Comparison of ENCODE assay signal across 12 cellular contexts in genomic region chr9:133604214-133604613, GRCh38. TPM values are rescaled to one million over a fixed set of nuclear protein-coding genes. Genes with fewer than 3 reads are reported as not detected.
DNase-seq lines count a peak whose midpoint lies in the region; ATAC-seq, FAIRE-seq and TF ChIP-seq lines count a peak whose summit lies in the region.
"Had no signal": no experiment of that assay in that cellular context is flagged by ENCODE, and none has a peak within 500 bp of the region (broad histone marks: within the 10 kb centered on the region; RNA-seq: fewer than 3 reads in every experiment).

No MANE protein-coding gene starts in this region.

- peaks cover 0 to 8% of the 10 kb centered on the region in 2 experiments for H4K20me1 ChIP-seq in H1 (replicated peaks in 1 of 2; ENCODE audit: control insufficient read depth in 1 of 2, insufficient read depth in 2 of 2, low read length in 2 of 2)

- TF ChIP-seq POLR2A in H1 (IDR thresholded peaks at IDR 0.05; ENCODE audit: control extremely low read depth in 1 of 2, low read depth in 2 of 2, low read length in 2 of 2) = no peak

- H2BK5ac ChIP-seq in H1 (ENCODE audit: low read depth, low read length) = no peak overlapping the region

- no peak overlapping the region for H3K23ac ChIP-seq in H1 (ENCODE audit: insufficient read length)

- H3K9ac ChIP-seq in H1 (replicated peaks in 1 of 4; ENCODE audit: extremely low read depth in 1 of 4, low read depth in 3 of 4, low read length in 3 of 4) = no peak overlapping the region; a peak in 1 of 7 replicates

- CTCF ChIA-PET in H1 (lab: Charles Lee; ENCODE audit: partially characterized antibody) = interaction anchor here (1.0 to 6.7 kb wide), 11 partner anchors 13 to 129 kb away, joined by 3 to 79 read pairs (median 4); no protein-coding TSS in a partner anchor

- no peak overlapping the region for H2AFZ ChIP-seq in H1 (ENCODE audit: low read length)

- H3K27me3 ChIP-seq in H1 (replicated peaks in 1 of 4; ENCODE audit: control insufficient read depth in 3 of 4, extremely low read depth in 1 of 4, insufficient read depth in 3 of 4, low read length in 3 of 4) = peaks cover 5 to 15% (median 14%) of the 10 kb centered on the region in 4 experiments

- peaks cover 3% of the 10 kb centered on the region for H3K79me1 ChIP-seq in H1 (ENCODE audit: low read depth, low read length)

- FAIRE-seq in H1 (lab: Jason Lieb, UNC) = no peak
- FAIRE-seq: urothelium cell line had no signal

- no peak overlapping the region for H2AK5ac ChIP-seq in H1 (ENCODE audit: low read depth, low read length)

- no peak for TF ChIP-seq EP300 in H1 (IDR thresholded peaks at IDR 0.05; ENCODE audit: borderline replicate concordance in 1 of 2, low read depth in 2 of 2, low read length in 2 of 2)

- ATAC-seq in stimulated activated naive B cell treated with anti-CD40 and anti-IgM and Interleukin-4, amounts not matched to agents 10 μg/mL and 1 μg/mL and 100 μg/mL, for 72 hours (replicated peaks) = peak; percentile 68 to 73
- no peak for ATAC-seq in left colon
- no peak for ATAC-seq in GM21619 (IDR thresholded peaks at IDR 0.05; ENCODE audit: unreplicated experiment)

- peaks cover 8% of the 10 kb centered on the region; the same call in 1 of the 2 replicates for H3K23me2 ChIP-seq in H1 (ENCODE audit: low read depth, low read length)

- H3K18ac ChIP-seq in H1 (ENCODE audit: extremely low read depth, low read length) = no peak overlapping the region

- peaks cover 47 to 57% of the 10 kb centered on the region in 2 donors for H3K27me3 Mint-ChIP-seq in stimulated activated naive B cell treated with anti-CD40 and anti-IgM and Interleukin-4, amounts not matched to agents 10 μg/mL and 1 μg/mL and 100 μg/mL, for 72 hours

- intact Hi-C loops in left colon (cut with DNase I, micrococcal nuclease) = no loop called here

- no peaks in the 10 kb centered on the region for H3K36me3 Mint-ChIP-seq in stimulated activated naive B cell treated with anti-CD40 and anti-IgM and Interleukin-4, amounts not matched to agents 10 μg/mL and 1 μg/mL and 100 μg/mL, for 72 hours

- H3K36me3 ChIP-seq in H1 (ENCODE audit: control insufficient read depth in 2 of 4, insufficient read depth in 4 of 4, low read length in 3 of 4) = peaks cover 0 to 3% (median 0%) of the 10 kb centered on the region in 4 experiments; a peak in 1 of 8 replicates

- POLR2A ChIA-PET in H1 (lab: Charles Lee; ENCODE audit: partially characterized antibody) = interaction anchor here (1.5 kb wide), 1 partner anchor 38 kb away, joined by 4 read pairs; no protein-coding TSS in a partner anchor

- no peak overlapping the region for H2BK15ac ChIP-seq in H1 (ENCODE audit: low read length)

- H2BK120ac ChIP-seq in H1 (replicated peaks; ENCODE audit: low read depth, low read length) = no peak overlapping the region

- H3K9me3 Mint-ChIP-seq in stimulated activated naive B cell treated with anti-CD40 and anti-IgM and Interleukin-4, amounts not matched to agents 10 μg/mL and 1 μg/mL and 100 μg/mL, for 72 hours = no peaks in the 10 kb centered on the region

- no peak overlapping the region for H3K56ac ChIP-seq in H1 (replicated peaks; ENCODE audit: insufficient read length, low read depth, low read length)

- H3K14ac ChIP-seq in H1 (ENCODE audit: insufficient read length) = no peak overlapping the region

- no peak overlapping the region for H3K4me2 ChIP-seq in H1 (ENCODE audit: insufficient read depth in 1 of 2, low read depth in 2 of 2, low read length in 2 of 2)

- H3K4me3 Mint-ChIP-seq in stimulated activated naive B cell treated with anti-CD40 and anti-IgM and Interleukin-4, amounts not matched to agents 10 μg/mL and 1 μg/mL and 100 μg/mL, for 72 hours = no peak overlapping the region

- H3K4me1 Mint-ChIP-seq in stimulated activated naive B cell treated with anti-CD40 and anti-IgM and Interleukin-4, amounts not matched to agents 10 μg/mL and 1 μg/mL and 100 μg/mL, for 72 hours = peaks cover 8 to 11% of the 10 kb centered on the region in 2 donors

- TF ChIP-seq RAD21 in H1 (IDR thresholded peaks at IDR 0.05 in 1 of 2, conservative IDR thresholded peaks at IDR 0.05 in 1 of 2; ENCODE audit: low read depth in 2 of 2, low read length in 2 of 2) = peak; percentile 49 to 52

- H3K79me2 ChIP-seq in H1 (ENCODE audit: control insufficient read depth in 1 of 2, insufficient read depth in 2 of 2, low read length in 2 of 2) = no peaks in the 10 kb centered on the region

- no peak overlapping the region for H4K91ac ChIP-seq in H1 (replicated peaks; ENCODE audit: insufficient read length, low read length)

- H4K5ac ChIP-seq in H1 (ENCODE audit: insufficient read length, low read depth, low read length) = no peak overlapping the region

- H3K27ac Mint-ChIP-seq in stimulated activated naive B cell treated with anti-CD40 and anti-IgM and Interleukin-4, amounts not matched to agents 10 μg/mL and 1 μg/mL and 100 μg/mL, for 72 hours = no peak overlapping the region

- H2BK12ac ChIP-seq in H1 (ENCODE audit: low read depth, low read length) = no peak overlapping the region

- peak; percentile 42 for DNase-seq in activated gamma-delta T cell treated with Interleukin-2 at 50 U/mL for 16 hours
- no peak for DNase-seq in activated gamma-delta T cell (lab: John Stamatoyannopoulos, UW)
- DNase-seq in activated CD4-positive, alpha-beta T cell treated with anti-CD3 and anti-CD28 coated beads for 4 hours = peak; percentile 24 to 33
- no peak for DNase-seq in H1 (ENCODE audit: low read depth in 1 of 2, low spot score in 2 of 2)
- no peak for DNase-seq in stimulated activated naive B cell treated with anti-CD40 and anti-IgM and Interleukin-4, amounts not matched to agents 10 μg/mL and 1 μg/mL and 100 μg/mL, for 72 hours
- DNase-seq in left colon = no peak
- no peak for DNase-seq in T-helper 9 cell
- DNase-seq: mesenchymal stem cell had no signal

- no peak overlapping the region for H3K27ac ChIP-seq in H1 (ENCODE audit: low read depth, low read length)
- H3K27ac ChIP-seq: SK-N-MC had no signal

- no peak overlapping the region for H3K4ac ChIP-seq in H1 (replicated peaks; ENCODE audit: insufficient read length, low read depth, low read length)

- no peak overlapping the region for H2BK20ac ChIP-seq in H1 (ENCODE audit: low read length)

- H3K4me3 ChIP-seq in H1 (ENCODE audit: extremely low read depth in 1 of 4, insufficient read depth in 2 of 4, low read depth in 3 of 4, low read length in 4 of 4) = no peak overlapping the region
- H3K4me3 ChIP-seq: SK-N-MC had no signal

- H3K4me1 ChIP-seq in H1 (replicated peaks in 1 of 4; ENCODE audit: control insufficient read depth in 3 of 4, insufficient read depth in 4 of 4, low read length in 3 of 4) = peaks cover 0 to 7% (median 3%) of the 10 kb centered on the region in 4 experiments; a peak in 5 of 7 replicates

- H3K9me3 ChIP-seq in H1 (ENCODE audit: insufficient read depth in 2 of 2, low read depth in 1 of 2, low read length in 1 of 2) = peaks cover 0 to 3% of the 10 kb centered on the region in 2 experiments; a peak in 1 of 4 replicates

- peak in 2 of 3 experiments; percentile 9 to 27; a peak in 1 of 4 replicates for TF ChIP-seq CTCF in H1 (IDR thresholded peaks at IDR 0.05; ENCODE audit: control extremely low read depth in 1 of 3, insufficient read depth in 1 of 3, low read depth in 1 of 3, low read length in 3 of 3)

- H4K8ac ChIP-seq in H1 (ENCODE audit: extremely low read depth, insufficient read depth, low read length) = no peak overlapping the region

- 79% methylated on average over 5 of the region's 5 CpGs; no CpG with 5 or more reads in 1 of the 2 experiments for WGBS in H1 (ENCODE audit: extremely low coverage in 1 of 2, insufficient coverage in 1 of 2, insufficient read length in 1 of 2, insufficient replicate concordance in 2 of 2, low coverage in 1 of 2, low lambda C conversion rate in 2 of 2, missing lambda C conversion rate in 1 of 2), 2 experiments

TF ChIP-seq in H1, 55 proteins besides CTCF, POLR2A, EP300 and RAD21:
- TF ChIP-seq BACH1 (IDR thresholded peaks at IDR 0.05; ENCODE audit: low read length) (no peak), CREB1 (IDR thresholded peaks at IDR 0.05) (no peak), SIRT6 (IDR thresholded peaks at IDR 0.05; ENCODE audit: low read length) (no peak)

RNA-seq across cellular contexts. Expression of gene FAM163B, which starts 5.0 kb away (rescaled TPM):
- total RNA-seq in H1 (2021; fragmentation: NEBNext Ultra II Directional; extraction: Animal tissue kit (Norgen Biotek cat#: 25700)) = 0.38 and 0.63 TPM in 2 replicates
- polyA plus RNA-seq in H1 (2011; rRNA removed) = 1.0 and 2.6 TPM in 2 replicates
- polyA plus RNA-seq in H1 (2011; cell fraction: cytosol; rRNA removed) = 1.5 TPM
- 3.8 TPM for polyA plus RNA-seq in H1 (2011; cell fraction: nucleus; rRNA removed)
- polyA plus RNA-seq in H1 (2012, experiment 1 of 2) = 0.64 to 2.1 TPM (median 1.3 TPM) in 4 replicates
- polyA plus RNA-seq in H1 (2012, experiment 2 of 2) = 0.38 TPM
- 0.59 TPM for polyA plus RNA-seq in H1 (2013, experiment 1 of 2)
- polyA plus RNA-seq in H1 (2013, experiment 2 of 2) = 0.63 TPM
- 1.2 TPM in 2 replicates for polyA minus RNA-seq in H1 (2011; rRNA and poly(A)+ RNA removed)
- not detected for polyA minus RNA-seq in H1 (2011; cell fraction: cytosol; rRNA and poly(A)+ RNA removed)
- 1.3 TPM for polyA minus RNA-seq in H1 (2011; cell fraction: nucleus; rRNA and poly(A)+ RNA removed)
- 1 to 10 TPM in 1 of 2 donors, under 1 TPM in 1; 0.27 to 1.2 TPM for total RNA-seq in left colon
- polyA plus RNA-seq: BJ had no signal

RNA-seq across cellular contexts. Expression of gene DBH, which starts 31.9 kb away (rescaled TPM):
- total RNA-seq in H1 (2021; fragmentation: NEBNext Ultra II Directional; extraction: Animal tissue kit (Norgen Biotek cat#: 25700)) = 0.29 TPM in 1 of 2 replicates, not detected in the other
- polyA plus RNA-seq in H1 (2011; rRNA removed) = 0.18 and 0.24 TPM in 2 replicates
- 0.17 TPM for polyA plus RNA-seq in H1 (2011; cell fraction: cytosol; rRNA removed)
- 0.76 TPM for polyA plus RNA-seq in H1 (2011; cell fraction: nucleus; rRNA removed)
- 0.11 to 0.53 TPM (median 0.31 TPM) in 4 replicates for polyA plus RNA-seq in H1 (2012, experiment 1 of 2)
- polyA plus RNA-seq in H1 (2012, experiment 2 of 2) = 0.12 TPM
- 0.20 TPM for polyA plus RNA-seq in H1 (2013, experiment 1 of 2)
- polyA plus RNA-seq in H1 (2013, experiment 2 of 2) = 0.26 TPM
- 0.10 and 0.22 TPM in 2 replicates for polyA minus RNA-seq in H1 (2011; rRNA and poly(A)+ RNA removed)
- not detected for polyA minus RNA-seq in H1 (2011; cell fraction: cytosol; rRNA and poly(A)+ RNA removed)
- 0.40 TPM for polyA minus RNA-seq in H1 (2011; cell fraction: nucleus; rRNA and poly(A)+ RNA removed)
- total RNA-seq in left colon = not detected
- polyA plus RNA-seq: BJ had no signal

Comparison
In these comparisons a context has a peak if more than half of its experiments do, and no peak if none do; other contexts are left out.
1. DNase-seq: peak in activated gamma-delta T cell treated with Interleukin-2 at 50 U/mL for 16 hours (single experiment) and activated CD4-positive, alpha-beta T cell treated with anti-CD3 and anti-CD28 coated beads for 4 hours (2 of 2); none in activated gamma-delta T cell (single experiment), H1 (0 of 2), stimulated activated naive B cell treated with anti-CD40 and anti-IgM and Interleukin-4, amounts not matched to agents 10 μg/mL and 1 μg/mL and 100 μg/mL, for 72 hours (single experiment), left colon (0 of 2) and T-helper 9 cell (single experiment).
2. ATAC-seq: peak in stimulated activated naive B cell treated with anti-CD40 and anti-IgM and Interleukin-4, amounts not matched to agents 10 μg/mL and 1 μg/mL and 100 μg/mL, for 72 hours (2 of 2); none in left colon (single experiment) and GM21619 (single experiment).